1 cellular context compared by ENCODE assay signal in genomic region chr6:30907758-30908591, GRCh38.
TF ChIP-seq lines count a peak whose summit lies in the region.

Gene GTF2H4 (plus strand): TSS chr6:30908207.

TF ChIP-seq in K562, 482 proteins besides CTCF, POLR2A, EP300 and RAD21 (continued from another document and continues in another):
- TF ChIP-seq IRF9 (tag; IDR thresholded peaks at IDR 0.05), result 0 out of 2 replicates have a peak, but pooled peaks have one; percentile 61
- peak; percentile 84 for TF ChIP-seq ATF3 (IDR thresholded peaks at IDR 0.05)
- peak; percentile 91; the same call in 1 of the 2 replicates for TF ChIP-seq ATF3 (CRISPR knock-in tag; conservative IDR thresholded peaks at IDR 0.05)
- TF ChIP-seq ZBTB1 (CRISPR knock-in tag; IDR thresholded peaks at IDR 0.05; ENCODE audit: borderline replicate concordance, low read depth), result no peak
- 0 out of 2 replicates have a peak, but pooled peaks have one; percentile 43 for TF ChIP-seq KDM2B (CRISPR knock-in tag; IDR thresholded peaks at IDR 0.05)
- TF ChIP-seq PCBP1 (IDR thresholded peaks at IDR 0.05; ENCODE audit: low read depth, low read length, poor library complexity, severe bottlenecking), result no peak
- TF ChIP-seq IFI16 (CRISPR knock-in tag; IDR thresholded peaks at IDR 0.05), result no peak
- no peak for TF ChIP-seq MCM3 (IDR thresholded peaks at IDR 0.05)
- no peak for TF ChIP-seq SRSF3 (IDR thresholded peaks at IDR 0.05; ENCODE audit: insufficient read depth, low read length)
- peak; percentile 95 for TF ChIP-seq ATF7 (IDR thresholded peaks at IDR 0.05)
- peak; percentile 89 for TF ChIP-seq FOSL1 (tag; conservative IDR thresholded peaks at IDR 0.05)
- peak; percentile 7 to 67; a peak in 1 of 4 replicates for TF ChIP-seq TBL1XR1 (IDR thresholded peaks at IDR 0.05; ENCODE audit: low read length in 2 of 2)
- no peak for TF ChIP-seq TGIF2 (CRISPR knock-in tag; IDR thresholded peaks at IDR 0.05)
- TF ChIP-seq PPARD (CRISPR knock-in tag; IDR thresholded peaks at IDR 0.05), result no peak
- no peak for TF ChIP-seq MTA2 (IDR thresholded peaks at IDR 0.05; ENCODE audit: low read depth)
- no peak for TF ChIP-seq SAFB2 (IDR thresholded peaks at IDR 0.05; ENCODE audit: borderline replicate concordance, low read depth, low read length, severe bottlenecking)
- TF ChIP-seq FOXJ2 (tag; IDR thresholded peaks at IDR 0.05), result peak; percentile 97
- TF ChIP-seq CEBPZ (IDR thresholded peaks at IDR 0.05; ENCODE audit: borderline replicate concordance, low read depth, low read length), result 0 out of 2 replicates have a peak, but pooled peaks have one; percentile 13
- 0 out of 2 replicates have a peak, but pooled peaks have one; percentile 40 for TF ChIP-seq FOXP1 (CRISPR knock-in tag; IDR thresholded peaks at IDR 0.05)
- TF ChIP-seq, protein P1, sequence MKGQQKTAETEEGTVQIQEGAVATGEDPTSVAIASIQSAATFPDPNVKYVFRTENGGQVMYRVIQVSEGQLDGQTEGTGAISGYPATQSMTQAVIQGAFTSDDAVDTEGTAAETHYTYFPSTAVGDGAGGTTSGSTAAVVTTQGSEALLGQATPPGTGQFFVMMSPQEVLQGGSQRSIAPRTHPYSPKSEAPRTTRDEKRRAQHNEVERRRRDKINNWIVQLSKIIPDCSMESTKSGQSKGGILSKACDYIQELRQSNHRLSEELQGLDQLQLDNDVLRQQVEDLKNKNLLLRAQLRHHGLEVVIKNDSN (CRISPR knock-in tag; IDR thresholded peaks at IDR 0.05), result no peak; the same call in 1 of the 2 replicates
- no peak for TF ChIP-seq PHB2 (IDR thresholded peaks at IDR 0.05; ENCODE audit: low read depth)
- TF ChIP-seq SMAD2 (IDR thresholded peaks at IDR 0.05; ENCODE audit: low read depth, low read length), result no peak
- TF ChIP-seq FUS (optimal IDR thresholded peaks at IDR 0.05; ENCODE audit: low read depth, low read length), result no peak
- TF ChIP-seq ZEB2 (IDR thresholded peaks at IDR 0.05), result peak; percentile 100
- TF ChIP-seq ETS2 (tag; IDR thresholded peaks at IDR 0.05; ENCODE audit: borderline replicate concordance, poor library complexity, severe bottlenecking), result no peak
- peak; percentile 90 for TF ChIP-seq ARID4B (CRISPR knock-in tag; IDR thresholded peaks at IDR 0.05)
- no peak for TF ChIP-seq MLX (CRISPR knock-in tag; conservative IDR thresholded peaks at IDR 0.05)
- no peak for TF ChIP-seq ZHX1 (conservative IDR thresholded peaks at IDR 0.05; ENCODE audit: low read length)
- no peak for TF ChIP-seq U2AF1 (optimal IDR thresholded peaks at IDR 0.05; ENCODE audit: low read depth, low read length)
- TF ChIP-seq ZNF140 (CRISPR knock-in tag; IDR thresholded peaks at IDR 0.05), result no peak
- TF ChIP-seq HSF4 (CRISPR knock-in tag; IDR thresholded peaks at IDR 0.05; ENCODE audit: borderline replicate concordance), result peak; percentile 36; the same call in 1 of the 2 replicates
- TF ChIP-seq, protein P2, sequence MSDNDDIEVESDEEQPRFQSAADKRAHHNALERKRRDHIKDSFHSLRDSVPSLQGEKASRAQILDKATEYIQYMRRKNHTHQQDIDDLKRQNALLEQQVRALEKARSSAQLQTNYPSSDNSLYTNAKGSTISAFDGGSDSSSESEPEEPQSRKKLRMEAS (CRISPR knock-in tag; IDR thresholded peaks at IDR 0.05), result peak; percentile 88
- TF ChIP-seq RAD51 (IDR thresholded peaks at IDR 0.05; ENCODE audit: borderline replicate concordance, low read depth), result no peak; the same call in 1 of the 2 replicates
- no peak for TF ChIP-seq ZNF75A (CRISPR knock-in tag; IDR thresholded peaks at IDR 0.05)
- TF ChIP-seq ZNF224 (CRISPR knock-in tag; IDR thresholded peaks at IDR 0.05), result no peak
- TF ChIP-seq SRF (CRISPR knock-in tag; IDR thresholded peaks at IDR 0.05), result peak in 1 of 2 experiments; percentile 80; a peak in 2 of 4 replicates
- no peak; the same call in 1 of the 2 replicates for TF ChIP-seq REST (CRISPR knock-in tag; IDR thresholded peaks at IDR 0.05; ENCODE audit: low read depth)
- TF ChIP-seq ZC3H4 (CRISPR knock-in tag; IDR thresholded peaks at IDR 0.05; ENCODE audit: borderline replicate concordance), result no peak
- TF ChIP-seq ZNF551 (CRISPR knock-in tag; IDR thresholded peaks at IDR 0.05), result no peak
- peak; percentile 57; the same call in 1 of the 2 replicates for TF ChIP-seq GTF2A2 (tag; IDR thresholded peaks at IDR 0.05)
- TF ChIP-seq, protein P3, sequence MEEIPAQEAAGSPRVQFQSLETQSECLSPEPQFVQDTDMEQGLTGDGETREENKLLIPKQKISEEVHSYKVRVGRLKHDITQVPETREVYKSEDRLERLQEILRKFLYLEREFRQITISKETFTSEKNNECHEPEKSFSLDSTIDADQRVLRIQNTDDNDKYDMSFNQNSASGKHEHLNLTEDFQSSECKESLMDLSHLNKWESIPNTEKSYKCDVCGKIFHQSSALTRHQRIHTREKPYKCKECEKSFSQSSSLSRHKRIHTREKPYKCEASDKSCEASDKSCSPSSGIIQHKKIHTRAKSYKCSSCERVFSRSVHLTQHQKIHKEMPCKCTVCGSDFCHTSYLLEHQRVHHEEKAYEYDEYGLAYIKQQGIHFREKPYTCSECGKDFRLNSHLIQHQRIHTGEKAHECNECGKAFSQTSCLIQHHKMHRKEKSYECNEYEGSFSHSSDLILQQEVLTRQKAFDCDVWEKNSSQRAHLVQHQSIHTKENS (CRISPR knock-in tag; IDR thresholded peaks at IDR 0.05), result no peak
- peak; percentile 62; the same call in 1 of the 2 replicates for TF ChIP-seq SMARCA4 (IDR thresholded peaks at IDR 0.05)
- TF ChIP-seq ZNF263 (CRISPR knock-in tag; IDR thresholded peaks at IDR 0.05; ENCODE audit: borderline replicate concordance), result peak; percentile 69
- no peak for TF ChIP-seq FOS (IDR thresholded peaks at IDR 0.05; ENCODE audit: extremely low read depth, insufficient read length)
- TF ChIP-seq PHF20 (IDR thresholded peaks at IDR 0.05; ENCODE audit: partially characterized antibody), result peak; percentile 87
- TF ChIP-seq NRF1 (conservative IDR thresholded peaks at IDR 0.05 in 1 of 2, IDR thresholded peaks at IDR 0.05 in 1 of 2), result peak; percentile 58 to 69
- TF ChIP-seq NFIC (IDR thresholded peaks at IDR 0.05), result no peak; the same call in none of the 2 replicates
